ENCODE assay signal across 17 cellular contexts in the genomic region with DNA sequence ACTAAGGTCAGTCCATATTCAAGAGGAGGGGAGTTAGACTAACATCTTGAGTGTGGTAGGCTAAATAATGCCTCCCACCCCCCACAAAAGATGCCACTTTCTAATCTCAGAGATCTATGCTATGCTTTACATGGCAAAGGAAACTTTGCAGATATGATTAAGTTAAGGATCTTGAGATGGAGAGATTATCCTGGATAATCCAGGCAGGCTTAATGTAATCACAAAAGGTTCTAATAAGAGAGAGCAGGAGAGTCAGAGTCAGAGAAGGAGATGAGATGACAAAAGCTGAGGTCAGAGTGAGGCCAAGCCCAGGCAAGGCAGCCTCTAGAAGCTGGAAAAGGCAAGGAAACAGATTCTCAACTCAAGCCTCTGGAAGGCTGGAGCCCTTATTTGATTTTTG.
DNase-seq lines count a peak whose midpoint lies in the region; ATAC-seq and TF ChIP-seq lines count a peak whose summit lies in the region.
"Had no signal": no experiment of that assay in that cellular context is flagged by ENCODE, and none has a peak within 500 bp of the region (broad histone marks: within the 10 kb centered on the region; RNA-seq: fewer than 3 reads in every experiment).

No MANE protein-coding gene starts in this region.

- no peak overlapping the region for H3K4me3 Mint-ChIP-seq in neural progenitor cell
- H3K4me3 Mint-ChIP-seq: CD4-positive, alpha-beta T cell had no signal

- H3F3A ChIP-seq in SK-N-SH (replicated peaks; ENCODE audit: insufficient read depth) (no peaks in the 10 kb centered on the region), neural progenitor cell (ENCODE audit: low read depth) (peaks cover 19% of the 10 kb centered on the region)

- CTCF ChIA-PET in SK-N-SH (lab: Yijun Ruan, JAX): no interaction called here

- H3K36me3 Mint-ChIP-seq in neural progenitor cell: no peaks in the 10 kb centered on the region

- H3K4me2 ChIP-seq in SK-N-SH (no peak overlapping the region), neural progenitor cell (peak overlapping the region; percentile 54)
- H3K4me2 ChIP-seq: A549 had no signal

- H3K27ac Mint-ChIP-seq in neural progenitor cell: no peak overlapping the region
- H3K27ac Mint-ChIP-seq: CD4-positive, alpha-beta T cell had no signal

- H3K27me3 ChIP-seq in SK-N-SH (ENCODE audit: insufficient read depth) (no peaks in the 10 kb centered on the region), neural progenitor cell (peaks cover 91% of the 10 kb centered on the region)

- H3K27ac ChIP-seq in SK-N-SH (ENCODE audit: low read depth in 2 of 2, low read length in 1 of 2): no peak overlapping the region
- H3K27ac ChIP-seq in neural progenitor cell: no peak overlapping the region
- H3K27ac ChIP-seq: 22Rv1, A549, C4-2B had no signal

- no peak for TF ChIP-seq RAD21 in SK-N-SH (IDR thresholded peaks at IDR 0.05; ENCODE audit: low read length)

- H3K27me3 Mint-ChIP-seq in neural progenitor cell (ENCODE audit: insufficient read depth, low read depth): peaks cover 3% of the 10 kb centered on the region
- H3K27me3 Mint-ChIP-seq: CD4-positive, alpha-beta T cell had no signal

- DNase-seq in SK-N-SH (no peak), SK-N-DZ (ENCODE audit: low spot score) (peak; percentile 63), neural progenitor cell (ENCODE audit: low spot score) (peak; percentile 47), GOT3 (lab: John Stamatoyannopoulos, UW) (no peak)
- DNase-seq: AML-193; Caco-2; CD4-positive, alpha-beta T cell; DMS79 treated with DMSO at 0.1 percent for 48 hours; GF-D8 had no signal

- no peak for TF ChIP-seq EP300 in SK-N-SH (IDR thresholded peaks at IDR 0.05; ENCODE audit: borderline replicate concordance in 1 of 2, low read depth in 1 of 2, low read length in 1 of 2)

- H3K9me3 ChIP-seq in SK-N-SH (no peaks in the 10 kb centered on the region), neural progenitor cell (ENCODE audit: low read depth) (no peaks in the 10 kb centered on the region)
- H3K9me3 ChIP-seq: A549, Caco-2, HAP-1 had no signal

- no peak overlapping the region for H2AFZ ChIP-seq in SK-N-SH (ENCODE audit: low read depth)
- H2AFZ ChIP-seq in neural progenitor cell (replicated peaks): no peak overlapping the region

- H3K36me3 ChIP-seq in SK-N-SH (replicated peaks in 1 of 2; ENCODE audit: control insufficient read depth in 1 of 2, insufficient read depth in 2 of 2, low read length in 1 of 2): no peaks in the 10 kb centered on the region
- H3K36me3 ChIP-seq in neural progenitor cell: no peaks in the 10 kb centered on the region
- H3K36me3 ChIP-seq: HAP-1 had no signal

- H3K9me3 Mint-ChIP-seq in neural progenitor cell: peaks cover 2% of the 10 kb centered on the region
- H3K9me3 Mint-ChIP-seq: CD4-positive, alpha-beta T cell had no signal

- H3K9ac ChIP-seq in SK-N-SH (no peak overlapping the region), neural progenitor cell (no peak overlapping the region)

- no peaks in the 10 kb centered on the region for H3K9me2 ChIP-seq in SK-N-SH

- H3K4me1 Mint-ChIP-seq in neural progenitor cell: peaks cover 17% of the 10 kb centered on the region

- H3K79me2 ChIP-seq in SK-N-SH (ENCODE audit: insufficient read depth): no peaks in the 10 kb centered on the region
- H3K79me2 ChIP-seq in neural progenitor cell (ENCODE audit: low read depth): no peaks in the 10 kb centered on the region

- no peaks in the 10 kb centered on the region; a peak in 1 of 4 replicates for H3K4me1 ChIP-seq in SK-N-SH (ENCODE audit: control insufficient read depth in 1 of 2, insufficient read depth in 2 of 2, low read depth in 1 of 2, low read length in 1 of 2)
- peaks cover 46% of the 10 kb centered on the region for H3K4me1 ChIP-seq in neural progenitor cell
- H3K4me1 ChIP-seq: A549, Caco-2, HAP-1 had no signal

- TF ChIP-seq CTCF in SK-N-SH (IDR thresholded peaks at IDR 0.05): no peak
- TF ChIP-seq CTCF in neural progenitor cell (IDR thresholded peaks at IDR 0.05): no peak

- ATAC-seq in SK-N-SH treated with all-trans-retinoic acid at 6 μM for 48 hours (no peak), GM18867 (IDR thresholded peaks at IDR 0.05; ENCODE audit: unreplicated experiment) (no peak), GM21526 (IDR thresholded peaks at IDR 0.05; ENCODE audit: low FRiP score, unreplicated experiment) (no peak)
- ATAC-seq: A549, HepG2 had no signal

- POLR2A ChIA-PET in SK-N-SH (lab: Yijun Ruan, JAX): no interaction called here

- H4K20me1 ChIP-seq in SK-N-SH (ENCODE audit: insufficient read depth) (no peaks in the 10 kb centered on the region), neural progenitor cell (ENCODE audit: low read depth) (peaks cover 4% of the 10 kb centered on the region)

- H3K4me3 ChIP-seq in SK-N-SH (ENCODE audit: low read depth in 2 of 2, low read length in 1 of 2): no peak overlapping the region
- no peak overlapping the region for H3K4me3 ChIP-seq in neural progenitor cell
- H3K4me3 ChIP-seq: A549, HAP-1 had no signal

TF ChIP-seq in SK-N-SH, 30 proteins besides CTCF, POLR2A, EP300 and RAD21:
- TF ChIP-seq NFIC (IDR thresholded peaks at IDR 0.05; ENCODE audit: borderline replicate concordance): no peak
- TF ChIP-seq, protein P1, sequence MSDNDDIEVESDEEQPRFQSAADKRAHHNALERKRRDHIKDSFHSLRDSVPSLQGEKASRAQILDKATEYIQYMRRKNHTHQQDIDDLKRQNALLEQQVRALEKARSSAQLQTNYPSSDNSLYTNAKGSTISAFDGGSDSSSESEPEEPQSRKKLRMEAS (IDR thresholded peaks at IDR 0.05; ENCODE audit: low read depth): no peak
- TF ChIP-seq MEF2A (IDR thresholded peaks at IDR 0.05; ENCODE audit: borderline replicate concordance, low read depth): no peak
- TF ChIP-seq GATA2 (CRISPR knock-in tag; IDR thresholded peaks at IDR 0.05): peak; percentile 16; the same call in 1 of the 2 replicates
- TF ChIP-seq TEAD4 (IDR thresholded peaks at IDR 0.05; ENCODE audit: borderline replicate concordance, insufficient read depth): no peak

TF ChIP-seq in SK-N-SH treated with all-trans-retinoic acid at 6 μM for 48 hours, 23 proteins besides CTCF, POLR2A, EP300 and RAD21:
- TF ChIP-seq ESRRG (CRISPR knock-in tag; IDR thresholded peaks at IDR 0.05) (no peak), SNAI2 (CRISPR knock-in tag; IDR thresholded peaks at IDR 0.05) (no peak), ZFP30 (CRISPR knock-in tag; IDR thresholded peaks at IDR 0.05) (no peak), ZNF8 (CRISPR knock-in tag; IDR thresholded peaks at IDR 0.05) (no peak), TCF4 (CRISPR knock-in tag; IDR thresholded peaks at IDR 0.05; ENCODE audit: borderline replicate concordance) (no peak), ISL1 (CRISPR knock-in tag; IDR thresholded peaks at IDR 0.05) (no peak), ZNF565 (CRISPR knock-in tag; conservative IDR thresholded peaks at IDR 0.05; ENCODE audit: low read depth) (no peak)
- TF ChIP-seq, protein P2, sequence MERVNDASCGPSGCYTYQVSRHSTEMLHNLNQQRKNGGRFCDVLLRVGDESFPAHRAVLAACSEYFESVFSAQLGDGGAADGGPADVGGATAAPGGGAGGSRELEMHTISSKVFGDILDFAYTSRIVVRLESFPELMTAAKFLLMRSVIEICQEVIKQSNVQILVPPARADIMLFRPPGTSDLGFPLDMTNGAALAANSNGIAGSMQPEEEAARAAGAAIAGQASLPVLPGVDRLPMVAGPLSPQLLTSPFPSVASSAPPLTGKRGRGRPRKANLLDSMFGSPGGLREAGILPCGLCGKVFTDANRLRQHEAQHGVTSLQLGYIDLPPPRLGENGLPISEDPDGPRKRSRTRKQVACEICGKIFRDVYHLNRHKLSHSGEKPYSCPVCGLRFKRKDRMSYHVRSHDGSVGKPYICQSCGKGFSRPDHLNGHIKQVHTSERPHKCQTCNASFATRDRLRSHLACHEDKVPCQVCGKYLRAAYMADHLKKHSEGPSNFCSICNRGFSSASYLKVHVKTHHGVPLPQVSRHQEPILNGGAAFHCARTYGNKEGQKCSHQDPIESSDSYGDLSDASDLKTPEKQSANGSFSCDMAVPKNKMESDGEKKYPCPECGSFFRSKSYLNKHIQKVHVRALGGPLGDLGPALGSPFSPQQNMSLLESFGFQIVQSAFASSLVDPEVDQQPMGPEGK (CRISPR knock-in tag; IDR thresholded peaks at IDR 0.05; ENCODE audit: borderline replicate concordance): no peak
- TF ChIP-seq, protein P3, sequence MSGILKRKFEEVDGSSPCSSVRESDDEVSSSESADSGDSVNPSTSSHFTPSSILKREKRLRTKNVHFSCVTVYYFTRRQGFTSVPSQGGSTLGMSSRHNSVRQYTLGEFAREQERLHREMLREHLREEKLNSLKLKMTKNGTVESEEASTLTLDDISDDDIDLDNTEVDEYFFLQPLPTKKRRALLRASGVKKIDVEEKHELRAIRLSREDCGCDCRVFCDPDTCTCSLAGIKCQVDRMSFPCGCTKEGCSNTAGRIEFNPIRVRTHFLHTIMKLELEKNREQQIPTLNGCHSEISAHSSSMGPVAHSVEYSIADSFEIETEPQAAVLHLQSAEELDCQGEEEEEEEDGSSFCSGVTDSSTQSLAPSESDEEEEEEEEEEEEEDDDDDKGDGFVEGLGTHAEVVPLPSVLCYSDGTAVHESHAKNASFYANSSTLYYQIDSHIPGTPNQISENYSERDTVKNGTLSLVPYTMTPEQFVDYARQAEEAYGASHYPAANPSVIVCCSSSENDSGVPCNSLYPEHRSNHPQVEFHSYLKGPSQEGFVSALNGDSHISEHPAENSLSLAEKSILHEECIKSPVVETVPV (CRISPR knock-in tag; IDR thresholded peaks at IDR 0.05): no peak

Comparison
In these comparisons a context has a peak if more than half of its experiments do, and no peak if none do; other contexts are left out.
1. DNase-seq: peak in SK-N-DZ (single experiment) and neural progenitor cell (single experiment); none in SK-N-SH (single experiment) and GOT3 (single experiment).